ENCODE assay signal across 17 cellular contexts in genomic region chr10:100634034-100634433, GRCh38.
DNase-seq lines count a peak whose midpoint lies in the region; ATAC-seq, FAIRE-seq and TF ChIP-seq lines count a peak whose summit lies in the region.
"Had no signal": no experiment of that assay in that cellular context is flagged by ENCODE, and none has a peak within 500 bp of the region (broad histone marks: within the 10 kb centered on the region; RNA-seq: fewer than 3 reads in every experiment).

No MANE protein-coding gene starts in this region.

- H4K91ac ChIP-seq in IMR-90 (ENCODE audit: insufficient read depth, low read depth, low read length) (no peak overlapping the region), H1 (replicated peaks; ENCODE audit: insufficient read length, low read length) (peak overlapping the region; percentile 6)

- no peak overlapping the region for H3K9ac ChIP-seq in IMR-90 (ENCODE audit: low read depth, low read length)
- no peak overlapping the region for H3K9ac ChIP-seq in H1 (replicated peaks in 1 of 4; ENCODE audit: extremely low read depth in 1 of 4, low read depth in 3 of 4, low read length in 3 of 4)
- H3K9ac ChIP-seq in mesendoderm (ENCODE audit: low read length) = no peak overlapping the region
- H3K9ac ChIP-seq: BLaER1 treated with 17β-estradiol and CSF1 and Interleukin-3, amounts not matched to agents 10 nM and 100 nM had no signal

- no peak overlapping the region for H2AK9ac ChIP-seq in IMR-90 (replicated peaks; ENCODE audit: low read depth, low read length, poor library complexity)

- H3K4me3 ChIP-seq in H7 (ENCODE audit: insufficient read depth, low read depth, low read length) (no peak overlapping the region), IMR-90 (ENCODE audit: insufficient read depth, low read depth, low read length) (no peak overlapping the region), H1 (ENCODE audit: extremely low read depth in 1 of 4, insufficient read depth in 2 of 4, low read depth in 3 of 4, low read length in 4 of 4) (no peak overlapping the region), mesendoderm (ENCODE audit: low read length) (no peak overlapping the region)
- H3K4me3 ChIP-seq: BLaER1 treated with 17β-estradiol and CSF1 and Interleukin-3, amounts not matched to agents 10 nM and 100 nM had no signal

- H2BK20ac ChIP-seq in IMR-90 (ENCODE audit: low read depth, low read length) = no peak overlapping the region
- H2BK20ac ChIP-seq in H1 (ENCODE audit: low read length) = no peak overlapping the region

- H3K4me1 Mint-ChIP-seq in T-helper 2 cell treated with Interferon-gamma antibody and Interleukin-4, amounts not matched to agents 5 μg/mL and 100 μg/mL, for 36 hours (ENCODE audit: low read depth) = peaks cover 3% of the 10 kb centered on the region
- H3K4me1 Mint-ChIP-seq in activated T-helper 1 cell treated with anti-CD3 and anti-CD28 coated beads, Interleukin-12 subunit alpha, Interleukin-12 subunit beta, Interleukin-2, Interleukin-4 antibody, amounts not matched to agents 30 ng/mL and 10 ng/mL and 1 ng/mL, durations not matched to agents 14 hours and 24 hours and 36 hours (ENCODE audit: low read depth) = no peaks in the 10 kb centered on the region
- H3K4me1 Mint-ChIP-seq: B cell had no signal

- dilution Hi-C loops in IMR-90 (cut with HindIII; ENCODE audit: low sequenced_read_pairs, unreplicated experiment) = no loop called here

- no peak overlapping the region for H2BK12ac ChIP-seq in H1 (ENCODE audit: low read depth, low read length)

- no peak overlapping the region for H2BK15ac ChIP-seq in IMR-90 (ENCODE audit: low read depth, low read length)
- no peak overlapping the region for H2BK15ac ChIP-seq in H1 (ENCODE audit: low read length)
- H2BK15ac ChIP-seq in mesendoderm (replicated peaks; ENCODE audit: low read depth) = no peak overlapping the region

- H3K9me3 ChIP-seq in IMR-90 (ENCODE audit: control insufficient read depth, insufficient read depth, low read length) (no peaks in the 10 kb centered on the region), H1 (ENCODE audit: insufficient read depth in 2 of 2, low read depth in 1 of 2, low read length in 1 of 2) (no peaks in the 10 kb centered on the region)
- H3K9me3 ChIP-seq: BLaER1 treated with 17β-estradiol and CSF1 and Interleukin-3, amounts not matched to agents 10 nM and 100 nM had no signal

- no peaks in the 10 kb centered on the region for H3K36me3 ChIP-seq in H7 (replicated peaks; ENCODE audit: control insufficient read depth, insufficient read depth, low read length)
- H3K36me3 ChIP-seq in IMR-90 (ENCODE audit: control insufficient read depth, insufficient read depth, low read length) = no peaks in the 10 kb centered on the region
- H3K36me3 ChIP-seq in H1 (ENCODE audit: control insufficient read depth in 2 of 4, insufficient read depth in 4 of 4, low read length in 3 of 4) = no peaks in the 10 kb centered on the region
- no peaks in the 10 kb centered on the region for H3K36me3 ChIP-seq in mesendoderm (ENCODE audit: control insufficient read depth, insufficient read depth, low read length)
- H3K36me3 ChIP-seq: BLaER1 treated with 17β-estradiol and CSF1 and Interleukin-3, amounts not matched to agents 10 nM and 100 nM had no signal

- no peaks in the 10 kb centered on the region for H4K20me1 ChIP-seq in IMR-90 (ENCODE audit: insufficient read depth, low read length)
- no peaks in the 10 kb centered on the region for H4K20me1 ChIP-seq in H1 (replicated peaks in 1 of 2; ENCODE audit: control insufficient read depth in 1 of 2, insufficient read depth in 2 of 2, low read length in 2 of 2)
- H4K20me1 ChIP-seq: BLaER1 treated with 17β-estradiol and CSF1 and Interleukin-3, amounts not matched to agents 10 nM and 100 nM had no signal

- no peaks in the 10 kb centered on the region for H3K9me1 ChIP-seq in IMR-90 (ENCODE audit: insufficient read depth, low read length)

- H3K56ac ChIP-seq in IMR-90 (ENCODE audit: extremely low read depth, insufficient read depth, low read length) = no peak overlapping the region
- no peak overlapping the region for H3K56ac ChIP-seq in H1 (replicated peaks; ENCODE audit: insufficient read length, low read depth, low read length)
- no peak overlapping the region for H3K56ac ChIP-seq in mesendoderm (ENCODE audit: low read length)

- BruUV-seq in IMR-90 (replicated peaks; lab: Mats Ljungman, UMichigan) = no TSS peak

- H4K8ac ChIP-seq in IMR-90 (ENCODE audit: low read depth in 2 of 2, low read length in 2 of 2) = no peak overlapping the region
- no peak overlapping the region for H4K8ac ChIP-seq in H1 (ENCODE audit: extremely low read depth, insufficient read depth, low read length)
- H4K8ac ChIP-seq in mesendoderm (ENCODE audit: low read depth, low read length) = no peak overlapping the region

- 80% methylated on average over 2 of the region's 5 CpGs; no CpG with 5 or more reads in 1 of the 2 experiments for WGBS in IMR-90 (ENCODE audit: extremely low coverage in 2 of 2, insufficient read length in 1 of 2), 2 experiments
- 82% methylated on average over 5 of the region's 5 CpGs; no CpG with 5 or more reads in 1 of the 2 experiments for WGBS in H1 (ENCODE audit: extremely low coverage in 1 of 2, insufficient coverage in 1 of 2, insufficient read length in 1 of 2, insufficient replicate concordance in 2 of 2, low coverage in 1 of 2, low lambda C conversion rate in 2 of 2, missing lambda C conversion rate in 1 of 2), 2 experiments
- WGBS in mesendoderm (ENCODE audit: extremely low coverage, insufficient coverage, low lambda C conversion rate) = no CpG with 5 or more reads among the region's 5 CpGs

- H3K23me2 ChIP-seq in H1 (ENCODE audit: low read depth, low read length) = no peaks in the 10 kb centered on the region

- H4K5ac ChIP-seq in IMR-90 (ENCODE audit: low read depth, low read length) (no peak overlapping the region), H1 (ENCODE audit: insufficient read length, low read depth, low read length) (no peak overlapping the region), mesendoderm (ENCODE audit: low read length) (no peak overlapping the region)

- TF ChIP-seq POLR2A in IMR-90 (IDR thresholded peaks at IDR 0.05; ENCODE audit: low read depth, low read length) (no peak), H1 (IDR thresholded peaks at IDR 0.05; ENCODE audit: control extremely low read depth in 1 of 2, low read depth in 2 of 2, low read length in 2 of 2) (no peak)

- no peak overlapping the region for H3K23ac ChIP-seq in IMR-90 (ENCODE audit: low read depth, low read length)
- no peak overlapping the region for H3K23ac ChIP-seq in H1 (ENCODE audit: insufficient read length)
- no peak overlapping the region for H3K23ac ChIP-seq in mesendoderm (ENCODE audit: low read length)

- TF ChIP-seq CTCF in IMR-90 (conservative IDR thresholded peaks at IDR 0.05; ENCODE audit: low read depth, low read length) (no peak), H1 (IDR thresholded peaks at IDR 0.05; ENCODE audit: control extremely low read depth in 1 of 3, insufficient read depth in 1 of 3, low read depth in 1 of 3, low read length in 3 of 3) (peak; percentile 23 to 33 (median 29))

- H3K14ac ChIP-seq in IMR-90 (replicated peaks; ENCODE audit: low read depth, low read length) (no peak overlapping the region), H1 (ENCODE audit: insufficient read length) (no peak overlapping the region)

- H2AFZ ChIP-seq in IMR-90 (replicated peaks; ENCODE audit: low read length, poor library complexity) (peak overlapping the region; percentile 11), H1 (ENCODE audit: low read length) (no peak overlapping the region)

- no peak overlapping the region for H3K27ac Mint-ChIP-seq in T-helper 2 cell treated with Interferon-gamma antibody and Interleukin-4, amounts not matched to agents 5 μg/mL and 100 μg/mL, for 36 hours
- H3K27ac Mint-ChIP-seq in activated T-helper 1 cell treated with anti-CD3 and anti-CD28 coated beads, Interleukin-12 subunit alpha, Interleukin-12 subunit beta, Interleukin-2, Interleukin-4 antibody, amounts not matched to agents 30 ng/mL and 10 ng/mL and 1 ng/mL, durations not matched to agents 14 hours and 24 hours and 36 hours = no peak overlapping the region
- H3K27ac Mint-ChIP-seq: B cell; CD8-positive, alpha-beta T cell had no signal

- no peak overlapping the region for H3K18ac ChIP-seq in IMR-90 (ENCODE audit: low read depth, low read length)
- no peak overlapping the region for H3K18ac ChIP-seq in H1 (ENCODE audit: extremely low read depth, low read length)
- H3K18ac ChIP-seq in mesendoderm (ENCODE audit: low read length) = no peak overlapping the region

- CTCF ChIA-PET in IMR-90 (lab: Yijun Ruan, JAX) (no interaction called here), H1 (lab: Charles Lee; ENCODE audit: partially characterized antibody) (interaction anchor here (1.0 to 5.9 kb wide), 3 partner anchors 30 to 65 kb away, joined by 3 to 34 read pairs (median 3); no protein-coding TSS in a partner anchor)

- H3K9me3 Mint-ChIP-seq in T-helper 2 cell treated with Interferon-gamma antibody and Interleukin-4, amounts not matched to agents 5 μg/mL and 100 μg/mL, for 36 hours = no peaks in the 10 kb centered on the region
- no peaks in the 10 kb centered on the region for H3K9me3 Mint-ChIP-seq in activated T-helper 1 cell treated with anti-CD3 and anti-CD28 coated beads, Interleukin-12 subunit alpha, Interleukin-12 subunit beta, Interleukin-2, Interleukin-4 antibody, amounts not matched to agents 30 ng/mL and 10 ng/mL and 1 ng/mL, durations not matched to agents 14 hours and 24 hours and 36 hours
- H3K9me3 Mint-ChIP-seq: CD8-positive, alpha-beta T cell had no signal

- no peak for ATAC-seq in IMR-90 (ENCODE audit: low read depth)
- ATAC-seq: CD8-positive, alpha-beta T cell had no signal

- TF ChIP-seq EP300 in H1 (IDR thresholded peaks at IDR 0.05; ENCODE audit: borderline replicate concordance in 1 of 2, low read depth in 2 of 2, low read length in 2 of 2) = no peak

- H3K27ac ChIP-seq in IMR-90 (ENCODE audit: insufficient read depth, low read length) = no peak overlapping the region
- H3K27ac ChIP-seq in H1 (ENCODE audit: low read depth, low read length) = no peak overlapping the region
- no peak overlapping the region for H3K27ac ChIP-seq in mesendoderm (ENCODE audit: low read depth, low read length)
- H3K27ac ChIP-seq: BLaER1 treated with 17β-estradiol and CSF1 and Interleukin-3, amounts not matched to agents 10 nM and 100 nM had no signal

- H2BK5ac ChIP-seq in IMR-90 (ENCODE audit: low read depth, low read length, poor library complexity, severe bottlenecking) = no peak overlapping the region
- H2BK5ac ChIP-seq in H1 (ENCODE audit: low read depth, low read length) = no peak overlapping the region
- H2BK5ac ChIP-seq in mesendoderm (ENCODE audit: low read length) = no peak overlapping the region

- peak; percentile 74 for DNase-seq in H7
- DNase-seq in IMR-90 = no peak
- no peak for DNase-seq in H1 (ENCODE audit: low read depth in 1 of 2, low spot score in 2 of 2)
- DNase-seq in mesendoderm = peak; percentile 14
- DNase-seq in T-helper 2 cell treated with Interferon-gamma antibody and Interleukin-4, amounts not matched to agents 5 μg/mL and 100 μg/mL, for 36 hours (ENCODE audit: low spot score) = no peak
- no peak for DNase-seq in pons (ENCODE audit: low spot score)
- DNase-seq in activated T-helper 1 cell treated with anti-CD3 and anti-CD28 coated beads, Interleukin-12 subunit alpha, Interleukin-12 subunit beta, Interleukin-2, Interleukin-4 antibody, amounts not matched to agents 30 ng/mL and 10 ng/mL and 1 ng/mL, durations not matched to agents 14 hours and 24 hours and 36 hours (ENCODE audit: low spot score) = no peak
- DNase-seq: Calu3; CD8-positive, alpha-beta T cell; KG1 had no signal

- H3K4me3 Mint-ChIP-seq in T-helper 2 cell treated with Interferon-gamma antibody and Interleukin-4, amounts not matched to agents 5 μg/mL and 100 μg/mL, for 36 hours = no peak overlapping the region
- H3K4me3 Mint-ChIP-seq in activated T-helper 1 cell treated with anti-CD3 and anti-CD28 coated beads, Interleukin-12 subunit alpha, Interleukin-12 subunit beta, Interleukin-2, Interleukin-4 antibody, amounts not matched to agents 30 ng/mL and 10 ng/mL and 1 ng/mL, durations not matched to agents 14 hours and 24 hours and 36 hours = no peak overlapping the region
- H3K4me3 Mint-ChIP-seq: B cell; CD8-positive, alpha-beta T cell had no signal

- H2AK5ac ChIP-seq in IMR-90 (ENCODE audit: low read depth, low read length) (no peak overlapping the region), H1 (ENCODE audit: low read depth, low read length) (no peak overlapping the region), mesendoderm (ENCODE audit: low read length) (no peak overlapping the region)

- H3K4me2 ChIP-seq in IMR-90 (ENCODE audit: low read depth, low read length) (no peak overlapping the region), H1 (ENCODE audit: insufficient read depth in 1 of 2, low read depth in 2 of 2, low read length in 2 of 2) (no peak overlapping the region), mesendoderm (ENCODE audit: low read length) (no peak overlapping the region)
- H3K4me2 ChIP-seq: BLaER1 treated with 17β-estradiol and CSF1 and Interleukin-3, amounts not matched to agents 10 nM and 100 nM had no signal

- in situ Hi-C loops in IMR-90 (cut with MboI; ENCODE audit: low sequenced_read_pairs) = no loop called here

- H3K4ac ChIP-seq in IMR-90 (ENCODE audit: low read depth, low read length) (no peak overlapping the region), H1 (replicated peaks; ENCODE audit: insufficient read length, low read depth, low read length) (no peak overlapping the region), mesendoderm (ENCODE audit: low read depth, low read length) (no peak overlapping the region)

- peaks cover 25% of the 10 kb centered on the region for H3K27me3 Mint-ChIP-seq in T-helper 2 cell treated with Interferon-gamma antibody and Interleukin-4, amounts not matched to agents 5 μg/mL and 100 μg/mL, for 36 hours (ENCODE audit: low read depth)
- peaks cover 18% of the 10 kb centered on the region for H3K27me3 Mint-ChIP-seq in activated T-helper 1 cell treated with anti-CD3 and anti-CD28 coated beads, Interleukin-12 subunit alpha, Interleukin-12 subunit beta, Interleukin-2, Interleukin-4 antibody, amounts not matched to agents 30 ng/mL and 10 ng/mL and 1 ng/mL, durations not matched to agents 14 hours and 24 hours and 36 hours (ENCODE audit: insufficient read depth)

- FAIRE-seq in H1 (lab: Jason Lieb, UNC) = no peak
- FAIRE-seq: G401.6, GM12891, GM19239, H54, HTR-8/SVneo had no signal

- intact Hi-C loops in IMR-90 (cut with micrococcal nuclease) = no loop called here
- intact Hi-C loops in activated T-helper 1 cell treated with anti-CD3 and anti-CD28 coated beads, Interleukin-12 subunit alpha, Interleukin-12 subunit beta, Interleukin-2, Interleukin-4 antibody, amounts not matched to agents 30 ng/mL and 10 ng/mL and 1 ng/mL, durations not matched to agents 14 hours and 24 hours and 36 hours (cut with micrococcal nuclease) = no loop called here

- no peak for TF ChIP-seq RAD21 in IMR-90 (IDR thresholded peaks at IDR 0.05; ENCODE audit: low read length)
- peak; percentile 31 to 42; a peak in 3 of 4 replicates for TF ChIP-seq RAD21 in H1 (IDR thresholded peaks at IDR 0.05 in 1 of 2, conservative IDR thresholded peaks at IDR 0.05 in 1 of 2; ENCODE audit: low read depth in 2 of 2, low read length in 2 of 2)

- H2BK120ac ChIP-seq in IMR-90 (ENCODE audit: low read depth, low read length) (no peak overlapping the region), H1 (replicated peaks; ENCODE audit: low read depth, low read length) (no peak overlapping the region), mesendoderm (ENCODE audit: low read depth, low read length) (no peak overlapping the region)

- H3K27me3 ChIP-seq in H7 (ENCODE audit: control insufficient read depth, insufficient read depth, low read length) (peaks cover 2% of the 10 kb centered on the region; the same call in 1 of the 2 replicates), IMR-90 (ENCODE audit: control insufficient read depth, insufficient read depth, low read length) (peaks cover 22% of the 10 kb centered on the region), H1 (replicated peaks in 1 of 4; ENCODE audit: control insufficient read depth in 3 of 4, extremely low read depth in 1 of 4, insufficient read depth in 3 of 4, low read length in 3 of 4) (0 out of 7 replicates have a peak, but pooled peaks cover 0 to 3% (median 0%) of the 10 kb centered on the region in 4 experiments), mesendoderm (ENCODE audit: insufficient read depth, low read length, poor library complexity) (no peaks in the 10 kb centered on the region)
- H3K27me3 ChIP-seq: BLaER1 treated with 17β-estradiol and CSF1 and Interleukin-3, amounts not matched to agents 10 nM and 100 nM had no signal

- H3K79me1 ChIP-seq in IMR-90 (ENCODE audit: low read depth in 1 of 2, low read length in 2 of 2) = no peaks in the 10 kb centered on the region
- H3K79me1 ChIP-seq in H1 (ENCODE audit: low read depth, low read length) = no peaks in the 10 kb centered on the region
- no peaks in the 10 kb centered on the region for H3K79me1 ChIP-seq in mesendoderm (ENCODE audit: low read length)

- no peaks in the 10 kb centered on the region for H3K36me3 Mint-ChIP-seq in T-helper 2 cell treated with Interferon-gamma antibody and Interleukin-4, amounts not matched to agents 5 μg/mL and 100 μg/mL, for 36 hours (ENCODE audit: low read depth)
- no peaks in the 10 kb centered on the region for H3K36me3 Mint-ChIP-seq in activated T-helper 1 cell treated with anti-CD3 and anti-CD28 coated beads, Interleukin-12 subunit alpha, Interleukin-12 subunit beta, Interleukin-2, Interleukin-4 antibody, amounts not matched to agents 30 ng/mL and 10 ng/mL and 1 ng/mL, durations not matched to agents 14 hours and 24 hours and 36 hours (ENCODE audit: low read depth)
- H3K36me3 Mint-ChIP-seq: CD8-positive, alpha-beta T cell had no signal

- POLR2A ChIA-PET in IMR-90 (lab: Charles Lee; ENCODE audit: unreplicated experiment) (no interaction called here), H1 (lab: Charles Lee; ENCODE audit: partially characterized antibody) (no interaction called here)

- H3K4me1 ChIP-seq in IMR-90 (ENCODE audit: control insufficient read depth, insufficient read depth, low read length) (no peaks in the 10 kb centered on the region), H1 (replicated peaks in 1 of 4; ENCODE audit: control insufficient read depth in 3 of 4, insufficient read depth in 4 of 4, low read length in 3 of 4) (peaks cover 0 to 10% (median 8%) of the 10 kb centered on the region in 4 experiments; a peak in 6 of 7 replicates), mesendoderm (ENCODE audit: control insufficient read depth, low read depth, low read length) (peaks cover 5% of the 10 kb centered on the region)

- H3K79me2 ChIP-seq in H1 (ENCODE audit: control insufficient read depth in 1 of 2, insufficient read depth in 2 of 2, low read length in 2 of 2) (no peaks in the 10 kb centered on the region), mesendoderm (ENCODE audit: control insufficient read depth, insufficient read depth, low read length) (no peaks in the 10 kb centered on the region)

Comparison
In these comparisons a context has a peak if more than half of its experiments do, and no peak if none do; other contexts are left out.
1. DNase-seq: peak in H7 (single experiment) and mesendoderm (single experiment); none in IMR-90 (single experiment), H1 (0 of 2), T-helper 2 cell treated with Interferon-gamma antibody and Interleukin-4, amounts not matched to agents 5 μg/mL and 100 μg/mL, for 36 hours (single experiment), pons (single experiment) and activated T-helper 1 cell treated with anti-CD3 and anti-CD28 coated beads, Interleukin-12 subunit alpha, Interleukin-12 subunit beta, Interleukin-2, Interleukin-4 antibody, amounts not matched to agents 30 ng/mL and 10 ng/mL and 1 ng/mL, durations not matched to agents 14 hours and 24 hours and 36 hours (single experiment).